ENCODE assay signal across 30 cellular contexts in the genomic region with DNA sequence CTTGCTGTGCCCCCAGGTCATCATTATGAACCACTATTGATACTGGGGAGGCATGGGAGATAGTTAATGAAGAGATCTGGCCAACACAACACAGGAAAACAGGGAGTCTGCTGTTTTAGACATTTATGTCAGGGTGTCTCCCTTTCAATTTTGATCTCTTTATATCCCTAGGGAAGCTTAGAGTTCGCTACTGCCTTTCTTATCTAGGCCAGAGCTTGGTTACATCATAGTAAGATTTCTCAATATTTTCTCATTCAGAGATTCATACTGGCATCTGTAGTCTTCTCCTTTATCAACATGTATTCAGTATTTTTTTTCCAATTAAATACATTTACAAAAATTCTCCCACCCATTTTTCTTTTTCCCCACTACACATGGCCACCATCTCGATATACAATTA.
DNase-seq lines count a peak whose midpoint lies in the region; ATAC-seq, FAIRE-seq and TF ChIP-seq lines count a peak whose summit lies in the region.
"Had no signal": no experiment of that assay in that cellular context is flagged by ENCODE, and none has a peak within 500 bp of the region (broad histone marks: within the 10 kb centered on the region; RNA-seq: fewer than 3 reads in every experiment).

No MANE protein-coding gene starts in this region.

- H3K9ac ChIP-seq in HepG2 (ENCODE audit: insufficient read depth, low read depth, low read length), result no peak overlapping the region

- peaks cover 0 to 2% (median 0%) of the 10 kb centered on the region in 6 donors for H3K9me3 Mint-ChIP-seq in immature natural killer cell
- H3K9me3 Mint-ChIP-seq: HFFc6 had no signal

- no peak overlapping the region for H3K4me3 Mint-ChIP-seq in immature natural killer cell
- H3K4me3 Mint-ChIP-seq: CD4-positive, alpha-beta memory T cell; HFFc6 had no signal

- CTCF ChIA-PET in HepG2 (lab: Yijun Ruan, JAX; ENCODE audit: low intra/inter-chr PET ratio, low total read pairs), result no interaction called here

- H3K27ac Mint-ChIP-seq in immature natural killer cell, result no peak overlapping the region
- H3K27ac Mint-ChIP-seq: CD4-positive, alpha-beta memory T cell; HFFc6 had no signal

- H3K36me3 ChIP-seq in right lobe of liver, result no peaks in the 10 kb centered on the region
- H3K36me3 ChIP-seq in HepG2 (replicated peaks in 1 of 2; ENCODE audit: control insufficient read depth in 1 of 2, insufficient read depth in 2 of 2, low read length in 2 of 2), result no peaks in the 10 kb centered on the region
- no peaks in the 10 kb centered on the region for H3K36me3 ChIP-seq in body of pancreas (replicated peaks in 1 of 2; ENCODE audit: insufficient read depth in 1 of 2, low read depth in 2 of 2)
- H3K36me3 ChIP-seq: HAP-1, MG63, SJSA1 had no signal

- TF ChIP-seq EP300 in HepG2 (IDR thresholded peaks at IDR 0.05; ENCODE audit: low read depth in 2 of 2, low read length in 2 of 2) (no peak), HepG2 (CRISPR knock-in tag; IDR thresholded peaks at IDR 0.05; ENCODE audit: borderline replicate concordance) (no peak)

- no peaks in the 10 kb centered on the region for H3K4me1 Mint-ChIP-seq in immature natural killer cell
- H3K4me1 Mint-ChIP-seq: CD4-positive, alpha-beta memory T cell had no signal

- no peak overlapping the region for H3K27ac ChIP-seq in right lobe of liver
- H3K27ac ChIP-seq in HepG2 (ENCODE audit: extremely low read length, insufficient read depth, low read length), result no peak overlapping the region
- no peak overlapping the region for H3K27ac ChIP-seq in body of pancreas
- H3K27ac ChIP-seq: A549, SJSA1 had no signal

- no peaks in the 10 kb centered on the region for H3K79me2 ChIP-seq in HepG2 (ENCODE audit: insufficient read depth, low read length)

- H3K9me3 ChIP-seq in right lobe of liver, result no peaks in the 10 kb centered on the region
- no peaks in the 10 kb centered on the region for H3K9me3 ChIP-seq in HepG2 (ENCODE audit: low read length)
- H3K9me3 ChIP-seq in body of pancreas, result no peaks in the 10 kb centered on the region
- H3K9me3 ChIP-seq: A549, HAP-1, MG63, SJSA1 had no signal

- H3K4me1 ChIP-seq in right lobe of liver (peaks cover 0 to 46% (median 6%) of the 10 kb centered on the region in 4 donors), HepG2 (ENCODE audit: insufficient read depth, low read length) (peaks cover 18% of the 10 kb centered on the region), body of pancreas (peaks cover 21% of the 10 kb centered on the region)
- H3K4me1 ChIP-seq: A549, HAP-1, SJSA1 had no signal

- no peak for FAIRE-seq in HepG2 (lab: Jason Lieb, UNC)
- FAIRE-seq: A549, GM12891, HTR-8/SVneo had no signal

- WGBS in right lobe of liver (ENCODE audit: insufficient coverage, low coverage, low lambda C conversion rate, missing lambda C conversion rate), result 49% methylated on average over 2 of the region's 2 CpGs
- 11% methylated on average over 2 of the region's 2 CpGs for WGBS in HepG2 (ENCODE audit: low lambda C conversion rate)
- WGBS in body of pancreas, 2 donors, result 72 to 84% methylated on average over 2 of the region's 2 CpGs

- no peaks in the 10 kb centered on the region for H3K36me3 Mint-ChIP-seq in immature natural killer cell
- H3K36me3 Mint-ChIP-seq: CD4-positive, alpha-beta memory T cell had no signal

- intact Hi-C loops in right lobe of liver (cut with DNase I), result no loop called here
- intact Hi-C loops in HepG2 (cut with micrococcal nuclease; ENCODE audit: unreplicated experiment), result no loop called here
- intact Hi-C loops in body of pancreas (cut with DNase I), result no loop called here

- in situ Hi-C loops in HepG2 (cut with HindIII; ENCODE audit: extremely low pct_ligation_motif_present, low pct_unique_long_range_greater_than_20kb), result no loop called here

- no peak for TF ChIP-seq RAD21 in HepG2 (CRISPR knock-in tag; IDR thresholded peaks at IDR 0.05)

- H3K27me3 ChIP-seq in right lobe of liver, result no peaks in the 10 kb centered on the region
- H3K27me3 ChIP-seq in HepG2 (ENCODE audit: control insufficient read depth in 1 of 2, insufficient read depth in 2 of 2, low read length in 2 of 2), result peaks cover 0 to 3% of the 10 kb centered on the region in 2 experiments; a peak in 2 of 5 replicates
- H3K27me3 ChIP-seq in body of pancreas, result no peaks in the 10 kb centered on the region
- H3K27me3 ChIP-seq: MG63, SJSA1 had no signal

- no peak overlapping the region for H3K4me2 ChIP-seq in HepG2 (ENCODE audit: low read depth, low read length)
- H3K4me2 ChIP-seq: A549 had no signal

- no peak for TF ChIP-seq CTCF in right lobe of liver (IDR thresholded peaks at IDR 0.05)
- no peak for TF ChIP-seq CTCF in HepG2 (CRISPR knock-in tag; IDR thresholded peaks at IDR 0.05)
- no peak for TF ChIP-seq CTCF in body of pancreas (IDR thresholded peaks at IDR 0.05)

- TF ChIP-seq POLR2A in right lobe of liver (IDR thresholded peaks at IDR 0.05) (no peak), HepG2 (IDR thresholded peaks at IDR 0.05; ENCODE audit: insufficient read depth in 1 of 2, low read depth in 2 of 2, low read length in 2 of 2) (no peak), body of pancreas (IDR thresholded peaks at IDR 0.05) (no peak)

- POLR2A ChIA-PET in HepG2 (lab: Yijun Ruan, JAX), result no interaction called here

- H4K20me1 ChIP-seq in HepG2 (ENCODE audit: insufficient read depth, low read length), result no peaks in the 10 kb centered on the region

- ATAC-seq in right lobe of liver (peak; percentile 36 to 66 (median 45)), HepG2 (no peak), body of pancreas (no peak)
- ATAC-seq: A549, PC-3 had no signal

- no peak overlapping the region for H2AFZ ChIP-seq in HepG2 (ENCODE audit: low read length)

- H3K4me3 ChIP-seq in right lobe of liver (no peak overlapping the region), HepG2 (replicated peaks in 1 of 3; ENCODE audit: insufficient read depth in 1 of 3, low read depth in 2 of 3, low read length in 3 of 3) (no peak overlapping the region), body of pancreas (no peak overlapping the region)
- H3K4me3 ChIP-seq: A549, HAP-1, MG63, SJSA1 had no signal

- BruUV-seq in HepG2 (replicated peaks; lab: Mats Ljungman, UMichigan), result no TSS peak

- DNase-seq in right lobe of liver (no peak), HepG2 (ENCODE audit: low spot score) (no peak), NCI-H226 (peak; percentile 60), foreskin melanocyte (peak; percentile 48), body of pancreas (no peak), immature natural killer cell (no peak)
- DNase-seq in activated CD4-positive, alpha-beta T cell treated with anti-CD3 and anti-CD28 coated beads, Interleukin-2, amount 50 U/mL, for 48 hours, result no peak
- DNase-seq: AML-193; C1 segment of cervical spinal cord; CD4-positive, alpha-beta memory T cell; DMS 273 treated with DMSO at 0.1 percent for 48 hours; DMS79; GF-D8; GOT3; HFFc6; KG1; MG63; NCI-H1092 treated with DMSO at 0.1 percent for 48 hours; NCI-H1436; NCI-H187 treated with DMSO at 0.1 percent for 48 hours; NCI-H446; NCI-H524 treated with DMSO at 0.1 percent for 48 hours; NCI-H82; NK-92 treated with Interleukin-12 subunit alpha and Interleukin-12 subunit beta, amount 100 ng/mL, for 24 hours; PC-3 had no signal

- peaks cover 0 to 5% (median 5%) of the 10 kb centered on the region in 3 donors for H3K27me3 Mint-ChIP-seq in immature natural killer cell (ENCODE audit: low read depth in 3 of 3)

TF ChIP-seq in HepG2, 621 proteins besides CTCF, POLR2A, EP300 and RAD21:
- no peak for TF ChIP-seq ZSCAN12 (CRISPR knock-in tag; IDR thresholded peaks at IDR 0.05)
- no peak for TF ChIP-seq ZNF260 (CRISPR knock-in tag; IDR thresholded peaks at IDR 0.05; ENCODE audit: borderline replicate concordance, low read depth)
- TF ChIP-seq GABPB1 (CRISPR knock-in tag; IDR thresholded peaks at IDR 0.05), result no peak
- no peak for TF ChIP-seq SOX13 (IDR thresholded peaks at IDR 0.05)
- TF ChIP-seq SOX13 (CRISPR knock-in tag; conservative IDR thresholded peaks at IDR 0.05 in 1 of 2, IDR thresholded peaks at IDR 0.05 in 1 of 2), result no peak
- no peak for TF ChIP-seq SP4 (CRISPR knock-in tag; IDR thresholded peaks at IDR 0.05)
- no peak for TF ChIP-seq WIZ (CRISPR knock-in tag; IDR thresholded peaks at IDR 0.05)

Comparison
In these comparisons a context has a peak if more than half of its experiments do, and no peak if none do; other contexts are left out.
1. ATAC-seq: peak in right lobe of liver (4 of 4); none in HepG2 (single experiment) and body of pancreas (single experiment).
2. DNase-seq: peak in NCI-H226 (single experiment) and foreskin melanocyte (single experiment); none in right lobe of liver (0 of 3), HepG2 (single experiment), body of pancreas (0 of 4), immature natural killer cell (0 of 3) and activated CD4-positive, alpha-beta T cell treated with anti-CD3 and anti-CD28 coated beads, Interleukin-2, amount 50 U/mL, for 48 hours (0 of 2).